Comparison of ENCODE assay signal across 8 cellular contexts in the genomic region with DNA sequence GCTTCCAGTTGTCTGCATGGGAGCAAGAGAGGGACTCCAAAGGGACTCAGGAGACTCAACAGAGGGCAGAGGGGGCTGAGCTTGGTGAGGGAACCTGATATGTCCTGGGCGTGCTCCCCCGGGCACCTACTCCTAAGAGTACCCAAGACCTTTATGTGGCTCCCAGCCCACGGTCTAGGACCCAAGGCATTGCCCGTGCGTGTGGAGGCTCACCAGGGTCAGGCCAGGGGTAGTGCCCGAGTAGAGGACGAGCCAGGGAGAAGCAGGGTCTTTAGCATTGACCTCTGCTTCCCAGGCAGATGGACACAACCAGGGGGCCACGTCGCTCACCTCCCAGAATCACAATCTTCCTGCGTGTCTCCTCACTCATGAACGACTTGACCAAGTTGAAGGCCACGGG. TPM values are rescaled to one million over a fixed set of nuclear protein-coding genes. Genes with fewer than 3 reads are reported as not detected.
"Had no signal": no experiment of that assay in that cellular context is flagged by ENCODE, and none has a peak within 500 bp of the region (broad histone marks: within the 10 kb centered on the region; RNA-seq: fewer than 3 reads in every experiment).

No MANE protein-coding gene starts in this region.

- DNase-seq: GM23248, GOT3, H7, HCEC 1CT, IMR-90 had no signal

- H2AFZ ChIP-seq: GM23248 had no signal

- FAIRE-seq: HTR-8/SVneo had no signal

- H3K4me3 ChIP-seq: GM23248 had no signal

- H3K27ac ChIP-seq: GM23248 had no signal

RNA-seq across cellular contexts. Expression of gene SEC14L4, which starts 13.4 kb away (rescaled TPM):
- total RNA-seq: H4, H7, IMR-90 had no signal

RNA-seq across cellular contexts. Expression of gene SEC14L3, which starts 20.3 kb away (rescaled TPM):
- total RNA-seq: GM23248, H4, H7, HT-29, IMR-90 had no signal

RNA-seq across cellular contexts. Expression of gene SEC14L6, which starts 54.4 kb away (rescaled TPM):
- total RNA-seq: GM23248, H4, HT-29, IMR-90 had no signal
